8 cellular contexts compared by ENCODE assay signal in the genomic region with DNA sequence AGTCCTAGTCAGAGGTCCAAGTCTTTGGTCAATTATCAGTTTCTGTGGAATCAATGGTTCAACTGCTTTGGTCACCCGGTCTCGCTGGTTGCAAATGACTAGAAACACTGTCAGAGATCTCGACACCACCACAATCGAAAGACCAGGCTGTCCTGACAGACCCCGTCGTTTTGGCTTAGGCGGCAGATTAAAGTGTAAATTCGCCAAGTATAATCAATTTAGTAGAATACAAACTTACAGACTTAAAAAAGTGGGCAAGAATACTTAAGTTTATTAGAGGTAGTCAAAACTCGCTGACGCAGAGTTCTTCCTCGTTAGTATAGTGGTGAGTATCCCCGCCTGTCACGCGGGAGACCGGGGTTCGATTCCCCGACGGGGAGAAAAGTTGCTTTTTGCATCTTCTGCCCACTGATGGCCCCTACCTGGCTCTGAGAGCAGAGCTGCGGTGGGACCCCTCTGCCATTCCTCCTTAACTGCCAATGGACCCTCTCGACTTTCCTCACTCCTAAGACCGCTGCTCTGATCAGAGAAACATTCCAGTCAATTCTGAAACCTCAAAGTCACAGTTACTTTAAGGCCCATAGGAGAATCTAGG. TPM values are rescaled to one million over a fixed set of nuclear protein-coding genes. Genes with fewer than 3 reads are reported as not detected.
A peak's percentile ranks its signal among the peaks of the same experiment; 100 is the strongest.
DNase-seq lines count a peak whose midpoint lies in the region; TF ChIP-seq lines count a peak whose summit lies in the region.

No MANE protein-coding gene starts in this region.

- peak overlapping the region; percentile 53 for H3K4me2 ChIP-seq in SU-DHL-6 (ENCODE audit: low read depth, low read length, poor library complexity, severe bottlenecking)

- no peaks in the 10 kb centered on the region for H3K36me3 Mint-ChIP-seq in activated naive CD8-positive, alpha-beta T cell

- H3K4me1 Mint-ChIP-seq in activated naive CD8-positive, alpha-beta T cell (ENCODE audit: low read depth), result peaks cover 41% of the 10 kb centered on the region

- intact Hi-C loops in left ventricle myocardium inferior (cut with micrococcal nuclease), result no loop called here
- intact Hi-C loops in vagina (cut with DNase I), result loop anchor here (10.0 kb wide), 1 partner anchor 251 kb away; no protein-coding TSS in a partner anchor

- H3K27ac Mint-ChIP-seq in activated naive CD8-positive, alpha-beta T cell, result peak overlapping the region; percentile 93

- H3K27me3 Mint-ChIP-seq in activated naive CD8-positive, alpha-beta T cell, result peaks cover under 1% of the 10 kb centered on the region

- H3F3A ChIP-seq in SU-DHL-6 (ENCODE audit: insufficient read depth), result peaks cover 28% of the 10 kb centered on the region

- H3K9me3 Mint-ChIP-seq in activated naive CD8-positive, alpha-beta T cell (ENCODE audit: low read depth), result no peaks in the 10 kb centered on the region

- H3K9me3 ChIP-seq in SU-DHL-6 (ENCODE audit: insufficient read depth, low read length) (no peaks in the 10 kb centered on the region), left ventricle myocardium inferior (replicated peaks) (no peaks in the 10 kb centered on the region), vagina (no peaks in the 10 kb centered on the region)

- H3K27ac ChIP-seq in SU-DHL-6 (ENCODE audit: low read depth, low read length) (no peak overlapping the region), left ventricle myocardium inferior (replicated peaks) (peak overlapping the region; percentile 50), vagina (peak overlapping the region; percentile 70)

- TF ChIP-seq CTCF in GM20000 (IDR thresholded peaks at IDR 0.05; ENCODE audit: extremely low read depth, missing control alignments) (no peak), LNCaP clone FGC (IDR thresholded peaks at IDR 0.05; ENCODE audit: control insufficient read depth, extremely low read depth, insufficient read depth) (no peak), SU-DHL-6 (IDR thresholded peaks at IDR 0.05; ENCODE audit: insufficient read depth, low read length, poor library complexity, severe bottlenecking) (no peak), left ventricle myocardium inferior (IDR thresholded peaks at IDR 0.05; ENCODE audit: borderline replicate concordance) (no peak), vagina (IDR thresholded peaks at IDR 0.05) (no peak)

- H3K4me3 ChIP-seq in LNCaP clone FGC (ENCODE audit: low read depth, low read length) (peak overlapping the region; percentile 70), SU-DHL-6 (ENCODE audit: insufficient read depth, low read length, poor library complexity, severe bottlenecking) (peak overlapping the region; percentile 57), left ventricle myocardium inferior (peak overlapping the region; percentile 72), vagina (peak overlapping the region; percentile 47 to 48)

- H3K4me3 Mint-ChIP-seq in activated naive CD8-positive, alpha-beta T cell, result peak overlapping the region; percentile 96

- H3K79me2 ChIP-seq in SU-DHL-6 (ENCODE audit: insufficient read depth, low read length), result no peaks in the 10 kb centered on the region

- peak overlapping the region; percentile 44 for H3K9ac ChIP-seq in SU-DHL-6 (ENCODE audit: low read length)

- H3K36me3 ChIP-seq in SU-DHL-6 (ENCODE audit: low read length) (no peaks in the 10 kb centered on the region), left ventricle myocardium inferior (no peaks in the 10 kb centered on the region), vagina (no peaks in the 10 kb centered on the region)

- peak overlapping the region; percentile 72 for H2AFZ ChIP-seq in SU-DHL-6 (ENCODE audit: low read depth, low read length, severe bottlenecking)

- DNase-seq in Ammon's horn (ENCODE audit: low spot score) (peak; percentile 28), GM20000 (ENCODE audit: low spot score) (peak; percentile 43), LNCaP clone FGC (ENCODE audit: low read depth) (no peak), left ventricle myocardium inferior (peak; percentile 47), renal cortical epithelial cell (ENCODE audit: low read depth) (peak; percentile 67), vagina (ENCODE audit: extremely low spot score in 2 of 2) (no peak)

- H4K20me1 ChIP-seq in SU-DHL-6 (ENCODE audit: low read depth, low read length), result no peaks in the 10 kb centered on the region

- no peak for TF ChIP-seq POLR2A in vagina (IDR thresholded peaks at IDR 0.05)

- H3K9me2 ChIP-seq in SU-DHL-6 (replicated peaks; ENCODE audit: insufficient read depth, low read length), result no peaks in the 10 kb centered on the region

- H3K27me3 ChIP-seq in SU-DHL-6 (ENCODE audit: low read length), result no peaks in the 10 kb centered on the region
- H3K27me3 ChIP-seq in left ventricle myocardium inferior (ENCODE audit: low read depth), result peaks cover 17% of the 10 kb centered on the region
- H3K27me3 ChIP-seq in vagina, result no peaks in the 10 kb centered on the region

- H3K4me1 ChIP-seq in left ventricle myocardium inferior, result peaks cover 18% of the 10 kb centered on the region
- peaks cover 8% of the 10 kb centered on the region for H3K4me1 ChIP-seq in vagina

RNA-seq across cellular contexts. Expression of a gene that starts 30.6 kb away (rescaled TPM):
- total RNA-seq in left ventricle myocardium inferior, result 3.2 TPM
- total RNA-seq in renal cortical epithelial cell, result 7.6 and 11.3 TPM in 2 replicates
- total RNA-seq in vagina, result 4.4 TPM

Comparison
In these comparisons a context has a peak if more than half of its experiments do, and no peak if none do; other contexts are left out.
1. DNase-seq: peak in Ammon's horn (single experiment), GM20000 (single experiment), left ventricle myocardium inferior (single experiment) and renal cortical epithelial cell (single experiment); none in LNCaP clone FGC (single experiment) and vagina (0 of 2).
2. Peak in every context shown above with its lines, with median percentiles within 50 percentile points of each other: H3K4me3 ChIP-seq.